ENCODE assay signal across 19 cellular contexts in genomic region chr2:16632615-16633014, GRCh38.
DNase-seq lines count a peak whose midpoint lies in the region.
"Had no signal": no experiment of that assay in that cellular context is flagged by ENCODE, and none has a peak within 500 bp of the region (broad histone marks: within the 10 kb centered on the region; RNA-seq: fewer than 3 reads in every experiment).

No MANE protein-coding gene starts in this region.

- DNase-seq in NCI-H345 (lab: John Stamatoyannopoulos, UW) (peak; percentile 33), NCI-H345 treated with DMSO at 0.1 percent for 48 hours (lab: John Stamatoyannopoulos, UW; ENCODE audit: unreplicated experiment) (no peak), NCI-H748 (lab: John Stamatoyannopoulos, UW; ENCODE audit: unreplicated experiment) (peak; percentile 68), hippocampal formation (lab: John Stamatoyannopoulos, UW) (peak; percentile 30 to 37), superior temporal gyrus (ENCODE audit: extremely low spot score) (peak; percentile 68), NCI-H1436 (lab: John Stamatoyannopoulos, UW) (no peak), DMS79 treated with DMSO at 0.1 percent for 48 hours (lab: John Stamatoyannopoulos, UW) (no peak)
- DNase-seq in activated CD4-positive, alpha-beta T cell treated with anti-CD3 and anti-CD28 coated beads, Interleukin-2, amount 50 U/mL, for 48 hours = no peak
- DNase-seq: 8988T; activated CD4-positive, alpha-beta T cell treated with anti-CD3 and anti-CD28 coated beads, Interleukin-2, amount 50 U/mL, for 1 hour; activated gamma-delta T cell; CD4-positive, CD25-positive, alpha-beta regulatory T cell; DND-41; foreskin melanocyte; kidney; mammary epithelial cell; NCI-H1048; stimulated activated CD4-positive, alpha-beta T cell treated with anti-CD3 and anti-CD28 coated beads, Interleukin-4, amount 100 ng/mL, for 4 hours; uterus had no signal

Comparison
In these comparisons a context has a peak if more than half of its experiments do, and no peak if none do; other contexts are left out.
1. DNase-seq: peak in NCI-H345 (single experiment), NCI-H748 (single experiment), hippocampal formation (2 of 2) and superior temporal gyrus (single experiment); none in NCI-H345 treated with DMSO at 0.1 percent for 48 hours (single experiment), activated CD4-positive, alpha-beta T cell treated with anti-CD3 and anti-CD28 coated beads, Interleukin-2, amount 50 U/mL, for 48 hours (0 of 2), NCI-H1436 (single experiment) and DMS79 treated with DMSO at 0.1 percent for 48 hours (single experiment).